Comparison of ENCODE assay signal across 16 cellular contexts in the genomic region with DNA sequence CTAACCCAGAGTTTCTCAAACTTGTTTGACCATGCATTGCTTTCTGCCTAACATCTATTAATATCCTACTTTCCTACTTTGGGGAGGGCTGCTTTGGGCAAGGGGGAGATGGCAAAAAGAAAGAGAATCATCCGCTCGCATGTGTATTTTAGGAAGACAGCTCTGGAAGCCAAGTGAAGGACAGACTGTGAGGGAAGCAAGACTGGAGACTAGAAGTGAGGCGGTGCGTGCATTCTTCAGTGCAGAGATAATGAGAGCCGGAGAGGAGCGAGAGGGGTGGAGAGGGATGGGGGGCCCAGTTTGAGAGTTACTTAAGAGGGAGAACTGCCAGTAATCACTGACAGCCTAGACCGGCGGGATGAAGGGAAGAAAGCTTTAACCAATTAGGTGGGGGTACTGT.
"Had no signal": no experiment of that assay in that cellular context is flagged by ENCODE, and none has a peak within 500 bp of the region (broad histone marks: within the 10 kb centered on the region; RNA-seq: fewer than 3 reads in every experiment).

No MANE protein-coding gene starts in this region.

- H3K4me1 ChIP-seq: right lobe of liver had no signal

- H3K27me3 ChIP-seq: dorsolateral prefrontal cortex, left lung, ovary, right lobe of liver, tibial nerve had no signal

- H3K9me3 Mint-ChIP-seq: central memory CD8-positive, alpha-beta T cell; naive thymus-derived CD8-positive, alpha-beta T cell; stimulated activated effector memory CD8-positive, alpha-beta T cell treated with anti-CD3 and anti-CD28 coated beads, Interleukin-12 subunit alpha, Interleukin-12 subunit beta, amount 100 ng/mL, for 72 hours; stimulated activated naive CD8-positive, alpha-beta T cell treated with anti-CD3 and anti-CD28 coated beads, Interleukin-15, Interleukin-2, amounts not matched to agents 100 ng/mL and 50 ng/mL, for 24 hours had no signal

- H3K9me3 ChIP-seq: left lung, mucosa of descending colon, ovary, right lobe of liver, tibial nerve had no signal

- H3K27ac ChIP-seq: left lung, ovary, right lobe of liver, tibial nerve had no signal

- DNase-seq: cortex of kidney; dorsolateral prefrontal cortex; effector CD8-positive, alpha-beta T cell; islet precursor cell; left lung; mucosa of descending colon; naive thymus-derived CD8-positive, alpha-beta T cell; ovary; right lobe of liver; stimulated activated CD4-positive, alpha-beta T cell treated with anti-CD3 and anti-CD28 coated beads, Interleukin-4, amount 100 ng/mL, for 1 hour; stimulated activated CD8-positive, alpha-beta memory T cell treated with anti-CD3 and anti-CD28 coated beads, Interleukin-4, amount 100 ng/mL, for 48 hours had no signal

- H3K27ac Mint-ChIP-seq: naive thymus-derived CD8-positive, alpha-beta T cell; progenitor cell of endocrine pancreas; stimulated activated effector memory CD8-positive, alpha-beta T cell treated with anti-CD3 and anti-CD28 coated beads, Interleukin-12 subunit alpha, Interleukin-12 subunit beta, amount 100 ng/mL, for 72 hours; stimulated activated naive CD8-positive, alpha-beta T cell treated with anti-CD3 and anti-CD28 coated beads, Interleukin-15, Interleukin-2, amounts not matched to agents 100 ng/mL and 50 ng/mL, for 24 hours had no signal

- H3K4me1 Mint-ChIP-seq: central memory CD8-positive, alpha-beta T cell; stimulated activated effector memory CD8-positive, alpha-beta T cell treated with anti-CD3 and anti-CD28 coated beads, Interleukin-12 subunit alpha, Interleukin-12 subunit beta, amount 100 ng/mL, for 72 hours had no signal

- H3K27me3 Mint-ChIP-seq: central memory CD8-positive, alpha-beta T cell; naive thymus-derived CD8-positive, alpha-beta T cell; progenitor cell of endocrine pancreas; stimulated activated naive CD8-positive, alpha-beta T cell treated with anti-CD3 and anti-CD28 coated beads, Interleukin-15, Interleukin-2, amounts not matched to agents 100 ng/mL and 50 ng/mL, for 24 hours had no signal

- H3K4me3 Mint-ChIP-seq: central memory CD8-positive, alpha-beta T cell; naive thymus-derived CD8-positive, alpha-beta T cell; stimulated activated effector memory CD8-positive, alpha-beta T cell treated with anti-CD3 and anti-CD28 coated beads, Interleukin-12 subunit alpha, Interleukin-12 subunit beta, amount 100 ng/mL, for 72 hours; stimulated activated naive CD8-positive, alpha-beta T cell treated with anti-CD3 and anti-CD28 coated beads, Interleukin-15, Interleukin-2, amounts not matched to agents 100 ng/mL and 50 ng/mL, for 24 hours had no signal

- H3K4me3 ChIP-seq: dorsolateral prefrontal cortex, left lung, mucosa of descending colon, ovary, right lobe of liver, tibial nerve had no signal

- ATAC-seq: mucosa of descending colon; naive thymus-derived CD8-positive, alpha-beta T cell; right lobe of liver; stimulated activated effector memory CD8-positive, alpha-beta T cell treated with anti-CD3 and anti-CD28 coated beads, Interleukin-12 subunit alpha, Interleukin-12 subunit beta, amount 100 ng/mL, for 72 hours had no signal

- H3K36me3 ChIP-seq: left lung, ovary had no signal
